In genomic region chr1:1728308-1729115, GRCh38 we compare ENCODE assay signal across 8 cellular contexts. TPM values are rescaled to one million over a fixed set of nuclear protein-coding genes. Genes with fewer than 3 reads are reported as not detected.
A peak's percentile ranks its signal among the peaks of the same experiment; 100 is the strongest.
DNase-seq lines count a peak whose midpoint lies in the region; ATAC-seq, FAIRE-seq and TF ChIP-seq lines count a peak whose summit lies in the region.
"Not testable (repeated sequence)": the region's sequence is repeated elsewhere in the genome, so short reads cannot be mapped to it uniquely, and the experiment has no call there.

No MANE protein-coding gene starts in this region.

- H4K20me1 ChIP-seq in Karpas-422 (ENCODE audit: insufficient read depth, low read depth, low read length); osteoblast (ENCODE audit: insufficient read depth, low read length): not testable (repeated sequence)

- H3K4me2 ChIP-seq in Karpas-422 (ENCODE audit: low read depth, low read length, poor library complexity, severe bottlenecking): not testable (repeated sequence)
- H3K4me2 ChIP-seq in osteoblast (ENCODE audit: insufficient read depth, low read length): peak overlapping the region; percentile 53

- TF ChIP-seq POLR2A in uterus (IDR thresholded peaks at IDR 0.05): not testable (repeated sequence)

- peak overlapping the region; percentile 72 to 91 (median 82) for H3K4me3 Mint-ChIP-seq in CD4-positive, alpha-beta memory T cell
- peak overlapping the region; percentile 44 to 75 (median 69) for H3K4me3 Mint-ChIP-seq in T-cell
- H3K4me3 Mint-ChIP-seq in activated T-cell treated with anti-CD3 and anti-CD28 coated beads, Interleukin-2, amount 50 U/mL, for 72 hours: not testable (repeated sequence)

- not testable (repeated sequence) for H3K27me3 Mint-ChIP-seq in CD4-positive, alpha-beta memory T cell; T-cell; activated T-cell treated with anti-CD3 and anti-CD28 coated beads, Interleukin-2, amount 50 U/mL, for 72 hours (ENCODE audit: low read depth)

- not testable (repeated sequence) for H2AFZ ChIP-seq in Karpas-422 (ENCODE audit: low read length); osteoblast (ENCODE audit: low read length)

- not testable (repeated sequence) for H3K9me2 ChIP-seq in Karpas-422 (replicated peaks; ENCODE audit: insufficient read depth, low read length)

- H3K27me3 ChIP-seq in CD4-positive, alpha-beta memory T cell (ENCODE audit: insufficient read depth, low read length); Karpas-422 (ENCODE audit: low read length); bronchial epithelial cell (ENCODE audit: control insufficient read depth, insufficient read depth, low read length); osteoblast (ENCODE audit: insufficient read depth, low read length); uterus: not testable (repeated sequence)

- H3K79me2 ChIP-seq in Karpas-422 (ENCODE audit: low read length); osteoblast (ENCODE audit: insufficient read depth, low read length): not testable (repeated sequence)

- not testable (repeated sequence) for H3K4me3 ChIP-seq in CD4-positive, alpha-beta memory T cell (ENCODE audit: low read length in 2 of 2); Karpas-422 (ENCODE audit: low read length); bronchial epithelial cell (ENCODE audit: low read depth, low read length); fibroblast of villous mesenchyme (ENCODE audit: low read depth, low read length); osteoblast (ENCODE audit: insufficient read depth, low read length); uterus

- not testable (repeated sequence) for H3K36me3 ChIP-seq in CD4-positive, alpha-beta memory T cell (ENCODE audit: insufficient read depth, low read length); Karpas-422 (ENCODE audit: insufficient read depth, low read length); bronchial epithelial cell (ENCODE audit: control insufficient read depth, insufficient read depth, low read length); osteoblast (ENCODE audit: insufficient read depth, low read length); uterus

- H3K36me3 Mint-ChIP-seq in CD4-positive, alpha-beta memory T cell: peaks cover 14 to 20% of the 10 kb centered on the region in 2 donors
- H3K36me3 Mint-ChIP-seq in T-cell; activated T-cell treated with anti-CD3 and anti-CD28 coated beads, Interleukin-2, amount 50 U/mL, for 72 hours (ENCODE audit: insufficient read depth in 2 of 2): not testable (repeated sequence)

- ATAC-seq in T-cell (replicated peaks in 1 of 4): peak in 3 of 4 experiments; percentile 48 to 56 (median 49)
- ATAC-seq in activated T-cell treated with anti-CD3 and anti-CD28 coated beads, Interleukin-2, amount 50 U/mL, for 72 hours (replicated peaks in 1 of 2): not testable (repeated sequence)

- TF ChIP-seq CTCF in bronchial epithelial cell (IDR thresholded peaks at IDR 0.05; ENCODE audit: insufficient read depth, low read length, severe bottlenecking); fibroblast of villous mesenchyme (IDR thresholded peaks at IDR 0.05; ENCODE audit: insufficient read depth, low read depth, low read length); osteoblast (IDR thresholded peaks at IDR 0.05; ENCODE audit: extremely low read depth, low read depth, low read length); uterus (IDR thresholded peaks at IDR 0.05): not testable (repeated sequence)

- H3K27ac Mint-ChIP-seq in CD4-positive, alpha-beta memory T cell: peak overlapping the region; percentile 89 to 99 (median 97)
- H3K27ac Mint-ChIP-seq in T-cell: peak overlapping the region; percentile 91 to 100
- peak overlapping the region; percentile 89 for H3K27ac Mint-ChIP-seq in activated T-cell treated with anti-CD3 and anti-CD28 coated beads, Interleukin-2, amount 50 U/mL, for 72 hours

- POLR2A ChIA-PET in CD4-positive, alpha-beta memory T cell (lab: Charles Lee; ENCODE audit: partially characterized antibody): interaction anchor here (0.6 to 1.9 kb wide), 10 partner anchors 8 to 113 kb away, joined by 3 to 11 read pairs (median 4); partner anchors contain the start of genes MIB2 and NADK
- POLR2A ChIA-PET in T-cell (lab: Charles Lee): not testable (repeated sequence)

- peaks cover 31% of the 10 kb centered on the region for H3K4me1 ChIP-seq in CD4-positive, alpha-beta memory T cell (ENCODE audit: insufficient read depth, low read length)
- H3K4me1 ChIP-seq in Karpas-422 (ENCODE audit: low read length); uterus: not testable (repeated sequence)
- peaks cover 15% of the 10 kb centered on the region for H3K4me1 ChIP-seq in osteoblast (ENCODE audit: insufficient read depth, low read length)

- peak; percentile 28 for FAIRE-seq in bronchial epithelial cell (lab: Jason Lieb, UNC)

- peak overlapping the region; percentile 51 for H3K27ac ChIP-seq in CD4-positive, alpha-beta memory T cell (ENCODE audit: low read depth, low read length)
- H3K27ac ChIP-seq in Karpas-422 (ENCODE audit: low read length): not testable (repeated sequence)
- peak overlapping the region; percentile 73 for H3K27ac ChIP-seq in osteoblast (ENCODE audit: low read depth, low read length)
- peak overlapping the region; percentile 37 to 70 for H3K27ac ChIP-seq in uterus

- not testable (repeated sequence) for H3K9me3 ChIP-seq in CD4-positive, alpha-beta memory T cell (ENCODE audit: control insufficient read depth in 1 of 2, low read length in 2 of 2); Karpas-422 (ENCODE audit: low read length); osteoblast (ENCODE audit: low read depth, low read length); uterus

- H3K4me1 Mint-ChIP-seq in CD4-positive, alpha-beta memory T cell: peaks cover 6 to 33% (median 17%) of the 10 kb centered on the region in 4 donors
- H3K4me1 Mint-ChIP-seq in T-cell: peaks cover 9 to 22% (median 19%) of the 10 kb centered on the region in 3 donors
- peaks cover 17% of the 10 kb centered on the region for H3K4me1 Mint-ChIP-seq in activated T-cell treated with anti-CD3 and anti-CD28 coated beads, Interleukin-2, amount 50 U/mL, for 72 hours (ENCODE audit: low read depth)

- not testable (repeated sequence) for H3K9me3 Mint-ChIP-seq in CD4-positive, alpha-beta memory T cell; T-cell; activated T-cell treated with anti-CD3 and anti-CD28 coated beads, Interleukin-2, amount 50 U/mL, for 72 hours

- DNase-seq in CD4-positive, alpha-beta memory T cell: peak; percentile 66 to 85 (median 74)
- peak; percentile 26 for DNase-seq in Karpas-422
- peak in 24 of 34 experiments; percentile 11 to 51 (median 24) for DNase-seq in T-cell
- DNase-seq in activated T-cell treated with anti-CD3 and anti-CD28 coated beads, Interleukin-2, amount 50 U/mL, for 72 hours; bronchial epithelial cell (ENCODE audit: low read depth): not testable (repeated sequence)
- peak; percentile 81 for DNase-seq in fibroblast of villous mesenchyme (ENCODE audit: low read depth)
- peak; percentile 22 for DNase-seq in osteoblast (ENCODE audit: insufficient read length, low spot score, missing footprints)
- DNase-seq in uterus: peak in 1 of 2 donors; percentile 32

- not testable (repeated sequence) for H3K9ac ChIP-seq in Karpas-422 (ENCODE audit: low read length)

- intact Hi-C loops in CD4-positive, alpha-beta memory T cell (cut with micrococcal nuclease); uterus (cut with DNase I; ENCODE audit: low total_unique reads): not testable (repeated sequence)

- CTCF ChIA-PET in CD4-positive, alpha-beta memory T cell (lab: Charles Lee; ENCODE audit: partially characterized antibody): interaction anchor here (1.6 kb wide), 1 partner anchor 62 kb away, joined by 5 read pairs; no protein-coding TSS in a partner anchor
- CTCF ChIA-PET in T-cell (lab: Charles Lee): interaction anchor here in 1 of 2 donors (1.5 kb wide), 1 partner anchor 63 kb away, joined by 4 read pairs; no protein-coding TSS in a partner anchor

RNA-seq across cellular contexts. Expression of gene CDK11A, which starts 4.4 kb away (rescaled TPM):
- total RNA-seq in CD4-positive, alpha-beta memory T cell: 100 to 1,000 TPM; 148 to 162 TPM
- polyA plus RNA-seq in CD4-positive, alpha-beta memory T cell: 10 to 100 TPM in 1 of 2 donors, 1 to 10 TPM in 1; 7.2 to 24.0 TPM
- total RNA-seq in Karpas-422 (2014; rRNA removed; shearing (Covaris generic); ENCODE audit: low replicate concordance): 26.2 and 39.6 TPM in 2 replicates
- 100 to 1,000 TPM; 109 to 243 (median 182) TPM for total RNA-seq in T-cell
- total RNA-seq in activated T-cell treated with anti-CD3 and anti-CD28 coated beads, Interleukin-2, amount 50 U/mL, for 72 hours: 10 to 100 TPM; 40.3 to 72.5 TPM
- total RNA-seq in bronchial epithelial cell: 4.2 and 10.6 TPM in 2 replicates
- total RNA-seq in fibroblast of villous mesenchyme: 18.1 and 20.9 TPM in 2 replicates
- 19.4 and 22.1 TPM in 2 replicates for total RNA-seq in osteoblast
- 10 to 100 TPM in 2 of 4 donors, 1 to 10 TPM in 2; 1.8 to 60.0 (median 7.5) TPM for total RNA-seq in uterus

RNA-seq across cellular contexts. Expression of gene SLC35E2B, which starts 35.9 kb away (rescaled TPM):
- 100 to 1,000 TPM; 123 to 130 TPM for total RNA-seq in CD4-positive, alpha-beta memory T cell
- 10 to 100 TPM; 29.4 to 48.7 TPM for polyA plus RNA-seq in CD4-positive, alpha-beta memory T cell
- total RNA-seq in Karpas-422 (2014; rRNA removed; shearing (Covaris generic); ENCODE audit: low replicate concordance): 24.9 and 32.9 TPM in 2 replicates
- total RNA-seq in T-cell (100 to 1,000 TPM in 3 of 5 donors, 10 to 100 TPM in 2; 77.7 to 202 (median 128) TPM), bronchial epithelial cell (14.0 and 17.0 TPM in 2 replicates), fibroblast of villous mesenchyme (31.2 and 32.8 TPM in 2 replicates), osteoblast (33.0 and 38.4 TPM in 2 replicates), uterus (10 to 100 TPM; 19.1 to 59.2 (median 52.5) TPM)
- 10 to 100 TPM; 42.0 to 43.1 TPM for total RNA-seq in activated T-cell treated with anti-CD3 and anti-CD28 coated beads, Interleukin-2, amount 50 U/mL, for 72 hours

RNA-seq across cellular contexts. Expression of gene NADK, which starts 49.8 kb away (rescaled TPM):
- total RNA-seq in CD4-positive, alpha-beta memory T cell: 10 to 100 TPM; 48.9 to 56.0 TPM
- 10 to 100 TPM; 21.0 to 28.1 TPM for polyA plus RNA-seq in CD4-positive, alpha-beta memory T cell
- total RNA-seq in Karpas-422 (2014; rRNA removed; shearing (Covaris generic); ENCODE audit: low replicate concordance): 44.3 and 80.3 TPM in 2 replicates
- 10 to 100 TPM; 45.6 to 68.2 (median 58.0) TPM for total RNA-seq in T-cell
- total RNA-seq in activated T-cell treated with anti-CD3 and anti-CD28 coated beads, Interleukin-2, amount 50 U/mL, for 72 hours: 10 to 100 TPM; 54.0 to 54.5 TPM
- 41.6 and 51.0 TPM in 2 replicates for total RNA-seq in bronchial epithelial cell
- 44.0 and 48.6 TPM in 2 replicates for total RNA-seq in fibroblast of villous mesenchyme
- 43.9 and 45.6 TPM in 2 replicates for total RNA-seq in osteoblast
- 10 to 100 TPM; 40.1 to 76.9 (median 51.8) TPM for total RNA-seq in uterus
